Comparison of ENCODE assay signal across 17 cellular contexts in genomic region chr7:123622660-123623386, GRCh38. TPM values are rescaled to one million over a fixed set of nuclear protein-coding genes. Genes with fewer than 3 reads are reported as not detected.
DNase-seq lines count a peak whose midpoint lies in the region; ATAC-seq and TF ChIP-seq lines count a peak whose summit lies in the region.
"Had no signal": no experiment of that assay in that cellular context is flagged by ENCODE, and none has a peak within 500 bp of the region (broad histone marks: within the 10 kb centered on the region; RNA-seq: fewer than 3 reads in every experiment).

No MANE protein-coding gene starts in this region.

- TF ChIP-seq CTCF in 22Rv1 (IDR thresholded peaks at IDR 0.05), result no peak
- no peak for TF ChIP-seq CTCF in endodermal cell (conservative IDR thresholded peaks at IDR 0.05)

- peak overlapping the region; percentile 76 for H3K27ac ChIP-seq in 22Rv1
- no peak overlapping the region for H3K27ac ChIP-seq in endodermal cell (ENCODE audit: low read depth, low read length)
- H3K27ac ChIP-seq: gastroesophageal sphincter had no signal

- no peak overlapping the region for H3K27ac Mint-ChIP-seq in endodermal cell

- DNase-seq in NCI-H146 (lab: John Stamatoyannopoulos, UW) (peak; percentile 95), NCI-H774 (lab: John Stamatoyannopoulos, UW) (peak; percentile 91), left ventricle myocardium superior (no peak), SW 1271 (lab: John Stamatoyannopoulos, UW) (no peak), endodermal cell (no peak), NCI-H128 (lab: John Stamatoyannopoulos, UW; ENCODE audit: unreplicated experiment) (no peak)
- DNase-seq: activated CD4-positive, alpha-beta T cell treated with anti-CD3 and anti-CD28 coated beads for 4 hours; activated naive CD4-positive, alpha-beta T cell; cortex of kidney; EL; midbrain had no signal

- H3K4me1 Mint-ChIP-seq in endodermal cell, result peaks cover 26% of the 10 kb centered on the region

- no peaks in the 10 kb centered on the region for H3K36me3 ChIP-seq in endodermal cell (ENCODE audit: control insufficient read depth, insufficient read depth, low read length)
- H3K36me3 ChIP-seq: gastroesophageal sphincter had no signal

- H3K36me3 Mint-ChIP-seq in endodermal cell (ENCODE audit: low read depth), result no peaks in the 10 kb centered on the region

- H3K9me3 ChIP-seq in endodermal cell (ENCODE audit: control insufficient read depth, low read length), result no peaks in the 10 kb centered on the region
- H3K9me3 ChIP-seq: gastroesophageal sphincter had no signal

- H3K9me3 Mint-ChIP-seq in endodermal cell, result no peaks in the 10 kb centered on the region

- ATAC-seq in left ventricle myocardium superior, result peak; percentile 95
- no peak for ATAC-seq in HG03521 (IDR thresholded peaks at IDR 0.05; ENCODE audit: unreplicated experiment)
- ATAC-seq: gastroesophageal sphincter, sciatic nerve had no signal

- H3K4me1 ChIP-seq in endodermal cell (ENCODE audit: control insufficient read depth, insufficient read depth, low read length), result peaks cover 13% of the 10 kb centered on the region
- H3K4me1 ChIP-seq: gastroesophageal sphincter had no signal

- H3K4me3 ChIP-seq in endodermal cell (ENCODE audit: low read length), result no peak overlapping the region
- H3K4me3 ChIP-seq: gastroesophageal sphincter had no signal

- no peaks in the 10 kb centered on the region for H3K27me3 ChIP-seq in endodermal cell (ENCODE audit: control insufficient read depth, insufficient read depth, low read length, poor library complexity, severe bottlenecking)
- H3K27me3 ChIP-seq: gastroesophageal sphincter had no signal

- H3K9ac ChIP-seq in endodermal cell (ENCODE audit: extremely low read depth, low read length, poor library complexity, severe bottlenecking), result no peak overlapping the region

- H3K4me3 Mint-ChIP-seq in endodermal cell, result no peak overlapping the region

- H3K27me3 Mint-ChIP-seq in endodermal cell (ENCODE audit: insufficient read depth), result peaks cover 23% of the 10 kb centered on the region

- intact Hi-C loops in left ventricle myocardium superior (cut with micrococcal nuclease), result no loop called here

- 84 to 94% methylated on average over 3 to 6 of the region's 6 CpGs for WGBS in endodermal cell (ENCODE audit: insufficient coverage in 1 of 2, insufficient read length in 1 of 2), 2 experiments

RNA-seq across cellular contexts. Expression of gene ASB15, which starts 21.2 kb away (rescaled TPM):
- total RNA-seq in left ventricle myocardium superior, result 96.2 TPM
- total RNA-seq in endodermal cell, result not detected
- not detected for polyA plus RNA-seq in endodermal cell (2013, experiment 1 of 2)
- polyA plus RNA-seq in endodermal cell (2013, experiment 2 of 2), result not detected
- total RNA-seq: gastroesophageal sphincter, sciatic nerve, SK-MEL-5 had no signal
- polyA plus RNA-seq: AG04450 had no signal

RNA-seq across cellular contexts. Expression of gene LMOD2, which starts 32.8 kb away (rescaled TPM):
- total RNA-seq in left ventricle myocardium superior (431 TPM), endodermal cell (not detected)
- polyA plus RNA-seq in endodermal cell (2013, experiment 1 of 2), result not detected
- 0.17 TPM for polyA plus RNA-seq in endodermal cell (2013, experiment 2 of 2)
- total RNA-seq: gastroesophageal sphincter, sciatic nerve, SK-MEL-5 had no signal
- polyA plus RNA-seq: AG04450 had no signal

Comparison
In these comparisons a context has a peak if more than half of its experiments do, and no peak if none do; other contexts are left out.
1. DNase-seq: peak in NCI-H146 (single experiment) and NCI-H774 (single experiment); none in left ventricle myocardium superior (single experiment), SW 1271 (0 of 2), endodermal cell (single experiment) and NCI-H128 (single experiment).
2. RNA of gene ASB15, which starts 21.2 kb away (total RNA-seq): 96.2 TPM in left ventricle myocardium superior (single experiment); not detected in endodermal cell; every median in the first group is over 10 times any median in the second.
3. RNA of gene LMOD2, which starts 32.8 kb away (total RNA-seq): 431 TPM in left ventricle myocardium superior (single experiment); not detected in endodermal cell; every median in the first group is over 100 times any median in the second.